ENCODE assay signal across 14 cellular contexts in the genomic region with DNA sequence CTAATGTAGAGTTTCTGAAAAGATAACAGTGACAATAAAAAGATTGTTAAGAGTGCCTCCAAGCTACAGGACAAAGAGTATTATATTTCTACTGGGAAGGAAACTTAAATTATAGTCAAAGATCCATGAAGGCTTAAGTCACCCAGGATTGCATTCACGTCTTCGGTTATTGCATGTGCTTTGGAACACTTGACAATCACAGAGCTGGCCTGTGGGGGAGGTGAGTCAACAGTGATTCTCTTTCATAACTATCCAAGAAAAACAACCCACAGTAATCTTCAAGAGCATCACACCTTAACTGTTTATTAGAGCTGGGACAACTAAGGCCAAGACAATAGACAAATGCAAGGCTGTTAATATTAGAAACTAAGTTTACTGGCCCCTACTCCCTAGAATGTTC. TPM values are rescaled to one million over a fixed set of nuclear protein-coding genes. Genes with fewer than 3 reads are reported as not detected.
DNase-seq lines count a peak whose midpoint lies in the region; ATAC-seq and TF ChIP-seq lines count a peak whose summit lies in the region.
"Had no signal": no experiment of that assay in that cellular context is flagged by ENCODE, and none has a peak within 500 bp of the region (broad histone marks: within the 10 kb centered on the region; RNA-seq: fewer than 3 reads in every experiment).

No MANE protein-coding gene starts in this region.

- H3K27ac ChIP-seq in mammary epithelial cell (ENCODE audit: insufficient read depth, low read depth, low read length) (peak overlapping the region; percentile 97), lung (ENCODE audit: low read depth in 1 of 2, low read length in 1 of 2) (no peak overlapping the region), WERI-Rb-1 (no peak overlapping the region)
- H3K27ac ChIP-seq: C4-2B, heart right ventricle, neutrophil had no signal

- intact Hi-C loops in mammary epithelial cell (cut with micrococcal nuclease), result loop anchor here (1.0 to 5.0 kb wide), 5 partner anchors 18 to 455 kb away; no protein-coding TSS in a partner anchor

- peak overlapping the region; percentile 53 for H3K9ac ChIP-seq in mammary epithelial cell (ENCODE audit: insufficient read depth, low read length)

- no peaks in the 10 kb centered on the region for H3K27me3 ChIP-seq in mammary epithelial cell (ENCODE audit: insufficient read depth, low read length)
- no peaks in the 10 kb centered on the region for H3K27me3 ChIP-seq in lung (ENCODE audit: control insufficient read depth, insufficient read depth)
- no peaks in the 10 kb centered on the region for H3K27me3 ChIP-seq in WERI-Rb-1 (ENCODE audit: insufficient read depth, low read depth, severe bottlenecking)
- H3K27me3 ChIP-seq: heart right ventricle, neutrophil had no signal

- CTCF ChIA-PET in mammary epithelial cell (lab: Charles Lee; ENCODE audit: low non-redundant PET), result interaction anchor here (0.5 to 0.6 kb wide), 2 partner anchors 20 to 39 kb away, joined by 6 to 17 read pairs; no protein-coding TSS in a partner anchor

- DNase-seq in AG08395 (ENCODE audit: low spot score) (peak; percentile 52), LHCN-M2 (ENCODE audit: low read depth) (peak; percentile 91), mammary epithelial cell (peak; percentile 93), lung (ENCODE audit: low spot score) (no peak), NOMO-1 (lab: John Stamatoyannopoulos, UW; ENCODE audit: unreplicated experiment in 2 of 2) (no peak), WERI-Rb-1 (no peak)
- DNase-seq in stimulated activated naive CD4-positive, alpha-beta T cell treated with Interleukin-2 at 50 U/mL for 16 hours (lab: John Stamatoyannopoulos, UW), result no peak
- DNase-seq: activated B cell treated with CpG ODN at 0.5 μM for 24 hours; activated naive CD8-positive, alpha-beta T cell treated with anti-CD3 and anti-CD28 coated beads for 36 hours; heart right ventricle; NCI-H524 treated with DMSO at 0.1 percent for 48 hours had no signal

- H3K4me3 ChIP-seq in mammary epithelial cell (replicated peaks in 1 of 3; ENCODE audit: insufficient read depth in 1 of 3, low read depth in 2 of 3, low read length in 3 of 3) (no peak overlapping the region), lung (no peak overlapping the region), WERI-Rb-1 (ENCODE audit: low read depth, low read length) (no peak overlapping the region)
- H3K4me3 ChIP-seq: heart right ventricle had no signal

- peak overlapping the region; percentile 55 for H3K4me2 ChIP-seq in mammary epithelial cell (ENCODE audit: insufficient read depth, low read depth, low read length)

- H2AFZ ChIP-seq in mammary epithelial cell (ENCODE audit: low read depth, low read length), result no peak overlapping the region

- H4K20me1 ChIP-seq in mammary epithelial cell (ENCODE audit: insufficient read depth, low read length), result no peaks in the 10 kb centered on the region

- ATAC-seq in lung (ENCODE audit: insufficient read depth, low FRiP score) (peak; percentile 67), GM18858 (IDR thresholded peaks at IDR 0.05; ENCODE audit: unreplicated experiment) (no peak)

- 0% methylated on average over 2 of the region's 2 CpGs for WGBS in mammary epithelial cell (ENCODE audit: low coverage, missing lambda C conversion rate)
- WGBS in lung, 2 donors, result 38 to 79% methylated on average over 2 of the region's 2 CpGs

- H3K9me3 ChIP-seq in mammary epithelial cell (replicated peaks; ENCODE audit: insufficient read depth, low read length) (peaks cover 6% of the 10 kb centered on the region), lung (ENCODE audit: control insufficient read depth in 2 of 2, insufficient read depth in 1 of 2, low read length in 1 of 2) (no peaks in the 10 kb centered on the region), WERI-Rb-1 (ENCODE audit: severe bottlenecking) (peaks cover 3% of the 10 kb centered on the region)
- H3K9me3 ChIP-seq: neutrophil had no signal

- H3K4me1 ChIP-seq in mammary epithelial cell (ENCODE audit: insufficient read depth, low read length), result peaks cover 46% of the 10 kb centered on the region
- no peaks in the 10 kb centered on the region for H3K4me1 ChIP-seq in lung (ENCODE audit: control insufficient read depth in 2 of 2, insufficient read depth in 2 of 2, low read length in 2 of 2)

- H3K79me2 ChIP-seq in mammary epithelial cell (ENCODE audit: insufficient read depth, low read length), result peaks cover 55% of the 10 kb centered on the region

- H3K36me3 ChIP-seq in mammary epithelial cell (ENCODE audit: insufficient read depth, low read length), result no peaks in the 10 kb centered on the region
- H3K36me3 ChIP-seq in lung (ENCODE audit: control insufficient read depth in 2 of 2, insufficient read depth in 2 of 2, low read length in 2 of 2), result no peaks in the 10 kb centered on the region
- no peaks in the 10 kb centered on the region for H3K36me3 ChIP-seq in WERI-Rb-1
- H3K36me3 ChIP-seq: heart right ventricle, neutrophil had no signal

- dilution Hi-C loops in mammary epithelial cell (cut with HindIII; ENCODE audit: low sequenced_read_pairs), result no loop called here

- TF ChIP-seq CTCF in mammary epithelial cell (conservative IDR thresholded peaks at IDR 0.05 in 1 of 2, IDR thresholded peaks at IDR 0.05 in 1 of 2; ENCODE audit: extremely low read depth in 1 of 2, insufficient read depth in 1 of 2, low read depth in 1 of 2, low read length in 2 of 2) (no peak), lung (IDR thresholded peaks at IDR 0.05; ENCODE audit: control extremely low read depth, extremely low read depth) (no peak), WERI-Rb-1 (IDR thresholded peaks at IDR 0.05; ENCODE audit: low read depth, low read length) (no peak)

- in situ Hi-C loops in mammary epithelial cell (cut with MboI; ENCODE audit: low sequenced_read_pairs in 2 of 2), result loop anchor here in 1 of 2 donors (10.0 kb wide), 1 partner anchor 146 kb away; no protein-coding TSS in a partner anchor

- BruUV-seq in mammary epithelial cell (replicated peaks; lab: Mats Ljungman, UMichigan), result no TSS peak

RNA-seq across cellular contexts. Expression of gene PDGFC, which starts 40.3 kb away (rescaled TPM):
- 89.3 and 107 TPM in 2 replicates for total RNA-seq in LHCN-M2 (2014; rRNA removed)
- polyA plus RNA-seq in LHCN-M2 (2012), result 68.1 TPM
- 10 to 100 TPM; 32.2 to 69.3 TPM for total RNA-seq in mammary epithelial cell
- polyA plus RNA-seq in mammary epithelial cell, result 17.6 TPM
- 78.9 TPM for polyA minus RNA-seq in mammary epithelial cell
- 10 to 100 TPM; 18.8 to 56.0 TPM for total RNA-seq in lung
- 1 to 10 TPM; 4.5 to 4.6 TPM for polyA plus RNA-seq in lung
- total RNA-seq: activated B cell treated with CpG ODN at 0.5 μM for 24 hours; activated naive CD8-positive, alpha-beta T cell treated with anti-CD3 and anti-CD28 coated beads for 36 hours had no signal

Comparison
In these comparisons a context has a peak if more than half of its experiments do, and no peak if none do; other contexts are left out.
1. DNase-seq: peak in AG08395 (single experiment), LHCN-M2 (single experiment) and mammary epithelial cell (single experiment); none in lung (single experiment), NOMO-1 (0 of 2), WERI-Rb-1 (single experiment) and stimulated activated naive CD4-positive, alpha-beta T cell treated with Interleukin-2 at 50 U/mL for 16 hours (single experiment).